8 cellular contexts compared by ENCODE assay signal in the genomic region with DNA sequence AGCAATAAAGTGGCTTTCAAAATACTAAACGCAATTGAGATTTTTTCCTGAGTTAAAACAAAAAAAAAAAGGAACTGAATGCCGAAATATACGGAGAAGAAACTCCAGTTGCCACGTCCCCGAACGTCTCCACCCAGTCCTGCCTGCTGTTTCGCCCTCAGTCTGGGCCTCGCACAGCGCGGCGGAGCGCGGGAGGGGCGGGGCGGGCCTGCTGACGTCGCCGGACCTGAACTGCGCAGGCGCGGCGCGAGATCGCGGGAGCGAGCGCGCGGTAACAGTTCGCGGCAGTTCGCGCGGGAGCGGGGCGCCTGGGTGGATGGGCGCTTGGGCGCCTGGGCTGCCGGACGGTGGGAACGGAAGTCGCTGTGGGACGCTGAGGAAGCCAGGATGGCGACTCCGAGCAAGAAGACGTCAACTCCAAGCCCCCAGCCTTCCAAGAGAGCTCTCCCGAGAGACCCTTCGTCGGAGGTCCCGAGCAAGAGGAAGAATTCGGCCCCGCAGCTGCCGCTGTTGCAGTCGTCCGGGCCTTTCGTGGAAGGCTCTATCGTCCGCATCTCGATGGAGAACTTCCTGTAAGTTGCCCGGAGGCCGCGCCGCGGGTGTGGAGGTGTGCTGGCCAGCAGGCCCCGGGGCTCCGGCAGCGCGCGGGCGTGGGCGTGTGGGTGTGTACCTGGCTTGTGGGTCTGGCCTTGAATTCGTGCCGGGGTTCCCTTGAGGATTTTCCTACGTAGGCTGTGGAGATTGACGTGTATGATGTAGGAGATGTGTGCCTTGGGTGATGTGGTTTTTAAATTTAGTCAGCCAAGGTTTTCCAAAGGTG. TPM values are rescaled to one million over a fixed set of nuclear protein-coding genes. Genes with fewer than 3 reads are reported as not detected.
DNase-seq lines count a peak whose midpoint lies in the region; ATAC-seq and TF ChIP-seq lines count a peak whose summit lies in the region.

A gene (plus strand): TSS at position 287 of the 820 bp plus-strand sequence. CDS start 101 bp downstream, at position 388.

- in situ Hi-C loops in GM13976 (cut with MboI; ENCODE audit: low sequenced_read_pairs, unreplicated experiment), result no loop called here

- H3K4me2 ChIP-seq in parathyroid adenoma (ENCODE audit: low read length), result peak within 1 kb of the TSS; percentile 77

- peak within 1 kb of the TSS; percentile 88 for H3K4me3 ChIP-seq in adipocyte (ENCODE audit: low read length)
- peak within 1 kb of the TSS; percentile 62 for H3K4me3 ChIP-seq in cardiac muscle cell
- H3K4me3 ChIP-seq in parathyroid adenoma (ENCODE audit: low read depth, low read length), result peak within 1 kb of the TSS; percentile 90
- peak within 1 kb of the TSS; percentile 65 to 80 for H3K4me3 ChIP-seq in tibial artery

- peaks cover 12% of the 10 kb centered on the region for H3K36me3 ChIP-seq in adipocyte (ENCODE audit: control insufficient read depth, insufficient read depth, low read length, severe bottlenecking)
- H3K36me3 ChIP-seq in cardiac muscle cell, result no peaks in the 10 kb centered on the region
- H3K36me3 ChIP-seq in parathyroid adenoma (ENCODE audit: control insufficient read depth, insufficient read depth, low read length), result no peaks in the 10 kb centered on the region
- no peaks in the 10 kb centered on the region for H3K36me3 ChIP-seq in tibial artery

- H3K27me3 ChIP-seq in adipocyte (replicated peaks; ENCODE audit: control insufficient read depth, insufficient read depth, low read length) (no peaks in the 10 kb centered on the region), cardiac muscle cell (no peaks in the 10 kb centered on the region), parathyroid adenoma (ENCODE audit: control insufficient read depth, insufficient read depth, low read length) (no peaks in the 10 kb centered on the region), tibial artery (no peaks in the 10 kb centered on the region)

- ATAC-seq in HG02852 (IDR thresholded peaks at IDR 0.05; ENCODE audit: unreplicated experiment), result peak; percentile 78

- intact Hi-C loops in tibial artery (cut with DNase I; ENCODE audit: low total_unique reads), result loop anchor here (10.0 kb wide), 3 partner anchors 144 to 504 kb away; no protein-coding TSS in a partner anchor

- H3K27ac ChIP-seq in cardiac muscle cell (peak within 1 kb of the TSS; percentile 82), parathyroid adenoma (peak within 1 kb of the TSS; percentile 93), tibial artery (peak within 1 kb of the TSS; percentile 93 to 96)

- H2AFZ ChIP-seq in parathyroid adenoma, result peak within 1 kb of the TSS; percentile 93

- H3K4me1 ChIP-seq in adipocyte (ENCODE audit: control insufficient read depth, insufficient read depth, low read length) (peaks cover 56% of the 10 kb centered on the region), cardiac muscle cell (ENCODE audit: low read depth) (peaks cover 25% of the 10 kb centered on the region), parathyroid adenoma (no peaks in the 10 kb centered on the region), tibial artery (peaks cover 0 to 69% (median 42%) of the 10 kb centered on the region in 4 donors)

- H3K9ac ChIP-seq in adipocyte (ENCODE audit: low read length) (peak within 1 kb of the TSS; percentile 97), parathyroid adenoma (peak within 1 kb of the TSS; percentile 80)

- H3K79me2 ChIP-seq in parathyroid adenoma, result peaks cover 19% of the 10 kb centered on the region

- H3K9me3 ChIP-seq in adipocyte (ENCODE audit: control insufficient read depth, low read length) (no peaks in the 10 kb centered on the region), cardiac muscle cell (ENCODE audit: low read depth) (no peaks in the 10 kb centered on the region), parathyroid adenoma (ENCODE audit: control insufficient read depth, low read length) (no peaks in the 10 kb centered on the region), tibial artery (no peaks in the 10 kb centered on the region)

- peak; percentile 93 for DNase-seq in GM13976 (ENCODE audit: low spot score)
- DNase-seq in NCI-H1436 treated with DMSO at 0.1 percent for 48 hours (lab: John Stamatoyannopoulos, UW), result peak; percentile 30
- peak; percentile 78 for DNase-seq in T follicular helper cell (ENCODE audit: low read depth)
- peak; percentile 96 for DNase-seq in adipocyte (ENCODE audit: low read depth)
- DNase-seq in cardiac muscle cell (ENCODE audit: low read depth in 1 of 2, low spot score in 1 of 2), result peak; percentile 88 to 95
- DNase-seq in tibial artery, result peak; percentile 86 to 95

- no peak for TF ChIP-seq CTCF in GM13976 (IDR thresholded peaks at IDR 0.05; ENCODE audit: borderline replicate concordance, control extremely low read depth, extremely low read depth, insufficient read depth, missing control alignments)
- no peak for TF ChIP-seq CTCF in cardiac muscle cell (IDR thresholded peaks at IDR 0.05; ENCODE audit: low read depth, low read length)
- TF ChIP-seq CTCF in parathyroid adenoma (IDR thresholded peaks at IDR 0.05), result no peak
- TF ChIP-seq CTCF in tibial artery (IDR thresholded peaks at IDR 0.05), result no peak

RNA-seq across cellular contexts. Expression of the gene that starts here (rescaled TPM):
- 8.5 and 15.3 TPM in 2 replicates for total RNA-seq in cardiac muscle cell
- polyA plus RNA-seq in cardiac muscle cell, result 9.0 and 16.8 TPM in 2 replicates

Comparison
In these comparisons a context has a peak if more than half of its experiments do, and no peak if none do; other contexts are left out.
1. Peak in every context shown above with its lines: DNase-seq, ATAC-seq, H3K4me3 ChIP-seq and H3K27ac ChIP-seq.
2. DNase-seq: peak in every context shown above with its lines; median percentile 96 in adipocyte; 93 in GM13976; 92 in cardiac muscle cell; 90 in tibial artery; 78 in T follicular helper cell; 30 in NCI-H1436 treated with DMSO at 0.1 percent for 48 hours.